Comparison of ENCODE assay signal across 8 cellular contexts in the genomic region with DNA sequence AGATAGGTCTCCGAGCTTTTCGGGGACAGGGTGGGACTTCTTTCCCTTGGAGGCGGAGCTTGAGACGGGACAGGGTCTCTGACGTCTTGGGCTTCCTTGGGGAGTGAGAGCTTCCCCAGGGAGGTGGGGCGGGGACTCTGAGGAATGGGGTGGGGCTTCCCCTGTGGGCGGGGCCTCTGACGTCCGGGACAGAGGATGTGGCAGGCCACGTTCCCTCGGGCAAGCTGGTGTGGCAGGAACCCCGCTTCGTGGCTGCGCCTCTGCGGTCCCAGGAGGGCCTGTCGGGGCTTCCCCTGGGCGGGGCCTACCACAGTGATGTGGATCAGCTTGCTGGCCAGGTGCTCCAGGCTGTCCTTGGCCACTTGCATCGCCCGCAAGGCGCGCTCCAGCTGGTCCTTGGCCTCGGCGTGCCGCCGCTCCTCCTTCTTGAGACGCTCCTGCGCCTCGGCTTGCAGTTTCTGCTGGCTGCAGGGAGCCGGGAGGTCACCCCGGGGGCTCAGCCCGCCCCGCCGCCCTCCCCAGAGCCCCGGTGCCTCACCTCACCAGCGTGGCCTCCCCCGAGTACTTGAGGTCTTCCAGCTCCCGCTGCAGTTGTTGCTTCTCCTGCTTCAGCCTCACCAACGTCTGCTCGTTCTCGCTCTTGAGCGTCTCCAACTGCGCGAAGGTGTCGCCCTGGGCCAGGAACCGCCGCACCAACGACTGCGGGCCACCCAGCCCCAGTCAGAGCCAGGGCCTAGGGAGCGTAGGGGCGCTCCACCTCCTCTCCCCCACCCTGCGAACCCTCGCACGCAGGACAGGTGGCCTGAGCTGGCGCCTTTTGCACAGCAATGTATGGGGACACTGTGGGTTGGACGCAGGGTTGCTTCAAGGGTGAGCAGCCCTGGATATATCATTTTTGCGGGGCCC. TPM values are rescaled to one million over a fixed set of nuclear protein-coding genes. Genes with fewer than 3 reads are reported as not detected.
DNase-seq lines count a peak whose midpoint lies in the region; ATAC-seq and TF ChIP-seq lines count a peak whose summit lies in the region.

No MANE protein-coding gene starts in this region.

- POLR2A ChIA-PET in CD8-positive, alpha-beta T cell (lab: Charles Lee), result interaction anchor here (1.2 to 2.4 kb wide), 2 partner anchors 41 to 47 kb away, joined by 4 to 9 read pairs; partner anchors contain the start of gene SWSAP1

- H3K36me3 Mint-ChIP-seq in CD8-positive, alpha-beta T cell, result no peaks in the 10 kb centered on the region

- peak overlapping the region; percentile 76 for H3K4me3 Mint-ChIP-seq in CD8-positive, alpha-beta T cell

- no peaks in the 10 kb centered on the region for H3K36me3 ChIP-seq in CD8-positive, alpha-beta T cell (ENCODE audit: insufficient read depth, low read length)
- H3K36me3 ChIP-seq in prostate gland, result no peaks in the 10 kb centered on the region
- no peaks in the 10 kb centered on the region for H3K36me3 ChIP-seq in vagina

- CTCF ChIA-PET in CD8-positive, alpha-beta T cell (lab: Charles Lee), result interaction anchor here (1.9 to 3.9 kb wide), 2 partner anchors 22 to 41 kb away, joined by 6 to 13 read pairs; no protein-coding TSS in a partner anchor

- no peaks in the 10 kb centered on the region for H3K9me3 ChIP-seq in CD8-positive, alpha-beta T cell (ENCODE audit: low read length)
- H3K9me3 ChIP-seq in prostate gland, result no peaks in the 10 kb centered on the region
- H3K9me3 ChIP-seq in vagina, result no peaks in the 10 kb centered on the region

- ATAC-seq in CD8-positive, alpha-beta T cell, result peak; percentile 67
- ATAC-seq in GM21737 (IDR thresholded peaks at IDR 0.05; ENCODE audit: unreplicated experiment), result peak; percentile 67
- peak; percentile 66 for ATAC-seq in Right ventricle myocardium inferior

- peak overlapping the region; percentile 47 for H3K4me3 ChIP-seq in CD8-positive, alpha-beta T cell (ENCODE audit: low read depth, low read length)
- H3K4me3 ChIP-seq in prostate gland (no peak overlapping the region), vagina (peak overlapping the region; percentile 33 to 47)

- H3K27ac Mint-ChIP-seq in CD8-positive, alpha-beta T cell, result no peak overlapping the region

- H3K4me1 Mint-ChIP-seq in CD8-positive, alpha-beta T cell (ENCODE audit: low read depth), result peaks cover 42% of the 10 kb centered on the region

- intact Hi-C loops in CD8-positive, alpha-beta T cell (cut with DNase I, micrococcal nuclease), result loop anchor here (1.0 to 5.0 kb wide), 2 partner anchors 40 to 41 kb away; partner anchors contain the start of gene EPOR (in 1 of the 2)
- intact Hi-C loops in Right ventricle myocardium inferior (cut with DNase I), result no loop called here
- intact Hi-C loops in prostate gland (cut with DNase I), result no loop called here
- intact Hi-C loops in vagina (cut with DNase I), result loop anchor here (5.0 kb wide), 1 partner anchor 40 kb away; the partner anchor contains the start of gene EPOR

- no peaks in the 10 kb centered on the region for H3K9me3 Mint-ChIP-seq in CD8-positive, alpha-beta T cell

- peaks cover 39% of the 10 kb centered on the region for H3K27me3 Mint-ChIP-seq in CD8-positive, alpha-beta T cell (ENCODE audit: low read depth)

- no peak for TF ChIP-seq CTCF in CD8-positive, alpha-beta T cell (IDR thresholded peaks at IDR 0.05)
- TF ChIP-seq CTCF in prostate gland (IDR thresholded peaks at IDR 0.05) (no peak), vagina (IDR thresholded peaks at IDR 0.05) (no peak)

- H3K27me3 ChIP-seq in CD8-positive, alpha-beta T cell (ENCODE audit: insufficient read depth, low read length), result peaks cover 31% of the 10 kb centered on the region
- H3K27me3 ChIP-seq in prostate gland (replicated peaks; ENCODE audit: insufficient read depth), result no peaks in the 10 kb centered on the region
- no peaks in the 10 kb centered on the region for H3K27me3 ChIP-seq in vagina

- no peak overlapping the region for H3K27ac ChIP-seq in CD8-positive, alpha-beta T cell (ENCODE audit: low read depth, low read length)
- H3K27ac ChIP-seq in prostate gland (peak overlapping the region in 1 of 2 donors; percentile 49), vagina (peak overlapping the region; percentile 68)

- TF ChIP-seq POLR2A in prostate gland (IDR thresholded peaks at IDR 0.05) (no peak), vagina (IDR thresholded peaks at IDR 0.05) (no peak)

- peaks cover 49% of the 10 kb centered on the region for H3K4me1 ChIP-seq in CD8-positive, alpha-beta T cell (ENCODE audit: insufficient read depth, low read length)
- no peaks in the 10 kb centered on the region for H3K4me1 ChIP-seq in prostate gland (replicated peaks)
- peaks cover 54% of the 10 kb centered on the region for H3K4me1 ChIP-seq in vagina

- peak; percentile 37 to 73 (median 60) for DNase-seq in CD8-positive, alpha-beta T cell
- DNase-seq in OCI-M1 (lab: John Stamatoyannopoulos, UW) (peak; percentile 75), Right ventricle myocardium inferior (ENCODE audit: missing footprints) (peak; percentile 91), prostate gland (ENCODE audit: low spot score) (peak; percentile 68), vagina (ENCODE audit: extremely low spot score in 2 of 2) (peak in 1 of 2 donors; percentile 94), NCI-H1930 (lab: John Stamatoyannopoulos, UW) (no peak)
- DNase-seq in activated effector memory CD4-positive, alpha-beta T cell treated with anti-CD3 and anti-CD28 coated beads, Interleukin-2, amount 50 U/mL, for 16 hours, result peak; percentile 86

- 22% methylated on average over 53 of the region's 56 CpGs for WGBS in prostate gland

RNA-seq across cellular contexts. Expression of gene RGL3, which starts 3.3 kb away (rescaled TPM):
- not detected for total RNA-seq in CD8-positive, alpha-beta T cell
- total RNA-seq in Right ventricle myocardium inferior (10.5 TPM), prostate gland (1 to 10 TPM; 5.1 to 8.6 TPM), vagina (19.6 TPM)

RNA-seq across cellular contexts. Expression of gene ODAD3, which starts 12.5 kb away (rescaled TPM):
- total RNA-seq in CD8-positive, alpha-beta T cell, result not detected
- total RNA-seq in Right ventricle myocardium inferior, result 0.68 TPM
- total RNA-seq in prostate gland, result 1 to 10 TPM; 1.3 to 2.7 TPM
- total RNA-seq in vagina, result not detected

RNA-seq across cellular contexts. Expression of gene PRKCSH, which starts 13.0 kb away (rescaled TPM):
- 100 to 1,000 TPM; 253 to 255 TPM for total RNA-seq in CD8-positive, alpha-beta T cell
- 123 TPM for total RNA-seq in Right ventricle myocardium inferior
- total RNA-seq in prostate gland, result 100 to 1,000 TPM; 229 to 238 TPM
- total RNA-seq in vagina, result 79.1 TPM

RNA-seq across cellular contexts. Expression of gene EPOR, which starts 38.3 kb away (rescaled TPM):
- 1 to 10 TPM; 9.1 to 9.5 TPM for total RNA-seq in CD8-positive, alpha-beta T cell
- 8.4 TPM for total RNA-seq in Right ventricle myocardium inferior
- 1 to 10 TPM; 6.8 to 8.1 TPM for total RNA-seq in prostate gland
- 14.5 TPM for total RNA-seq in vagina

RNA-seq across cellular contexts. Expression of gene SWSAP1, which starts 48.0 kb away (rescaled TPM):
- total RNA-seq in CD8-positive, alpha-beta T cell, result 1 to 10 TPM; 2.2 to 2.4 TPM
- total RNA-seq in Right ventricle myocardium inferior, result 1.9 TPM
- total RNA-seq in prostate gland, result 1 to 10 TPM; 4.1 to 6.3 TPM
- total RNA-seq in vagina, result 1.5 TPM

Comparison
In these comparisons a context has a peak if more than half of its experiments do, and no peak if none do; other contexts are left out.
1. DNase-seq: peak in CD8-positive, alpha-beta T cell (7 of 7), OCI-M1 (single experiment), activated effector memory CD4-positive, alpha-beta T cell treated with anti-CD3 and anti-CD28 coated beads, Interleukin-2, amount 50 U/mL, for 16 hours (single experiment), Right ventricle myocardium inferior (single experiment) and prostate gland (single experiment); none in NCI-H1930 (0 of 2).
2. H3K4me3 ChIP-seq: peak in CD8-positive, alpha-beta T cell (single experiment) and vagina (2 of 2); none in prostate gland (0 of 2).
3. RNA of gene RGL3, which starts 3.3 kb away (total RNA-seq): 19.6 TPM in vagina (single experiment), 10.5 TPM in Right ventricle myocardium inferior (single experiment) and 5.1 to 8.6 TPM in prostate gland; not detected in CD8-positive, alpha-beta T cell; every median in the first group is over 4 times any median in the second.
4. intact Hi-C loops: an anchor here in CD8-positive, alpha-beta T cell (1.0 to 5.0 kb wide) and vagina (5.0 kb wide); none called in Right ventricle myocardium inferior and prostate gland.
5. Peak in every context shown above with its lines, with median percentiles within 50 percentile points of each other: ATAC-seq.